In the genomic region with DNA sequence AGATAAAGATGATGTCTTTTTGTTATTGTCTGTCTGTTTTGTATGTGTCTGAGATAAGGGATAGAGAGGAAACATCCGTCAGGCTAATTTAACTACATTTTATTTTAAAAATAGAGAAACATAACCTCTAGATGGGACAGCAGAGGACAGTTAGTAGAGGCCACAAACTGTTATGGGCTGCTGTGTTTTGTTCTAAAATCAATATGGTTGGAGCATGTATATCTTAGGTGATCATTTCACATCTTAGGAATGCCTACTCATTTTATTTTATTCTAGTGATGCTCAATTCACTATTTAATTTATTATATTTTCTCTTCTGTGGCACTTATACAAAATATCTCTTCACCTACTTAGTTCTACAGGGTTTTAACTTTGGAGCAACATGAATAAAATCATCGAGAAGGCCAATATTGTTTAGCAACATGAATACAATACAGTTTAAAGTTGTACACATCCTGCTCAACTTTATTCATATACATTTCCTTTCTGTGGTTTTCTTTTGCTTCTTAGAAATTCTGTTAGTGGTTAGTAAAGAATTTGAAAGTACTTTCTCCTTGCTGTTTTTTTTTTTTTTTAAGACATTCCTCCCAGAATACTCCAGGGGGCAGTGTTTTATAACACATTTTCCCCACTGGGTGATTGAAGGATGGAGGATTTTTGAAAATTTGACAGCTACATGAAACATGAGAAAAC, we compare ENCODE assay signal across 8 cellular contexts.
A peak's percentile ranks its signal among the peaks of the same experiment; 100 is the strongest.
DNase-seq lines count a peak whose midpoint lies in the region; ATAC-seq and TF ChIP-seq lines count a peak whose summit lies in the region.

No MANE protein-coding gene starts in this region.

- no peak overlapping the region for H3K9ac ChIP-seq in KMS-11

- peak overlapping the region; percentile 19; the same call in 1 of the 2 replicates for H3K4me2 ChIP-seq in KMS-11

- DNase-seq in DMS53 (lab: John Stamatoyannopoulos, UW): peak; percentile 58
- peak; percentile 85 for DNase-seq in amniotic epithelial cell (ENCODE audit: low read depth)
- peak; percentile 56 for DNase-seq in kidney glomerular epithelial cell (lab: John Stamatoyannopoulos, UW)
- DNase-seq in ureter (ENCODE audit: low spot score): no peak
- DNase-seq in GDM1 (lab: John Stamatoyannopoulos, UW): no peak

- H3K27ac ChIP-seq in KMS-11: no peak overlapping the region

- peaks cover 10% of the 10 kb centered on the region for H3K4me1 ChIP-seq in KMS-11 (ENCODE audit: low read depth, poor library complexity, severe bottlenecking)

- H3K36me3 ChIP-seq in KMS-11 (ENCODE audit: insufficient read depth): no peaks in the 10 kb centered on the region

- no peaks in the 10 kb centered on the region; the same call in 1 of the 2 replicates for H4K20me1 ChIP-seq in KMS-11 (ENCODE audit: insufficient read depth)

- H3K79me2 ChIP-seq in KMS-11 (ENCODE audit: insufficient read depth, low read depth): no peaks in the 10 kb centered on the region

- no peak overlapping the region for H3K4me3 ChIP-seq in KMS-11 (IDR thresholded peaks at IDR 0.05; ENCODE audit: insufficient read depth, low read depth, low read length)

- no peak overlapping the region for H2AFZ ChIP-seq in KMS-11 (ENCODE audit: low read depth)

- peak; percentile 90 for TF ChIP-seq CTCF in KMS-11 (conservative IDR thresholded peaks at IDR 0.05; ENCODE audit: low read depth, low read length)

- ATAC-seq in GM18909 (IDR thresholded peaks at IDR 0.05; ENCODE audit: poor library complexity, unreplicated experiment) (peak; percentile 72), HG03460 (IDR thresholded peaks at IDR 0.05; ENCODE audit: unreplicated experiment) (no peak)

- no peaks in the 10 kb centered on the region for H3K27me3 ChIP-seq in KMS-11 (ENCODE audit: insufficient read depth, low read depth)

Comparison
In these comparisons a context has a peak if more than half of its experiments do, and no peak if none do; other contexts are left out.
1. DNase-seq: peak in DMS53 (single experiment), amniotic epithelial cell (single experiment) and kidney glomerular epithelial cell (single experiment); none in ureter (single experiment) and GDM1 (single experiment).